Comparison of ENCODE assay signal across 21 cellular contexts in genomic region chr10:80544316-80544953, GRCh38. TPM values are rescaled to one million over a fixed set of nuclear protein-coding genes. Genes with fewer than 3 reads are reported as not detected.
DNase-seq lines count a peak whose midpoint lies in the region; ATAC-seq and TF ChIP-seq lines count a peak whose summit lies in the region.
"Had no signal": no experiment of that assay in that cellular context is flagged by ENCODE, and none has a peak within 500 bp of the region (broad histone marks: within the 10 kb centered on the region; RNA-seq: fewer than 3 reads in every experiment).

No MANE protein-coding gene starts in this region.

- DNase-seq in DMS53 (lab: John Stamatoyannopoulos, UW) (peak; percentile 11), DMS53 treated with DMSO at 0.1 percent for 48 hours (lab: John Stamatoyannopoulos, UW; ENCODE audit: unreplicated experiment) (no peak), endothelial cell (ENCODE audit: low spot score) (no peak), lung (ENCODE audit: low spot score) (peak; percentile 18), osteocyte (ENCODE audit: extremely low spot score, unreplicated experiment) (peak; percentile 68)
- DNase-seq: BE2C; CD4-positive, CD25-positive, alpha-beta regulatory T cell; IMR-90; MM.1S; NCI-H2029; NCI-H446; NCI-H524 treated with DMSO at 0.1 percent for 48 hours; NCI-H82; Right ventricle myocardium superior; RPMI8226 had no signal

- no peak overlapping the region for H3K4me3 ChIP-seq in lung
- H3K4me3 ChIP-seq: SJSA1 had no signal

- 87 to 96% methylated on average over 12 of the region's 12 CpGs for WGBS in lung, 2 donors

- no peaks in the 10 kb centered on the region for H3K36me3 ChIP-seq in lung (ENCODE audit: control insufficient read depth in 2 of 2, insufficient read depth in 2 of 2, low read length in 2 of 2)
- H3K36me3 ChIP-seq: BE2C, SJSA1 had no signal

- no peaks in the 10 kb centered on the region for H3K9me3 ChIP-seq in lung (ENCODE audit: control insufficient read depth in 2 of 2, insufficient read depth in 1 of 2, low read length in 1 of 2)
- H3K9me3 ChIP-seq: BE2C, SJSA1 had no signal

- H3K27ac ChIP-seq in lung (ENCODE audit: low read depth in 1 of 2, low read length in 1 of 2): no peak overlapping the region
- H3K27ac ChIP-seq: 22Rv1, KMS-11, SJSA1 had no signal

- peaks cover 0 to 16% of the 10 kb centered on the region in 2 donors for H3K4me1 ChIP-seq in lung (ENCODE audit: control insufficient read depth in 2 of 2, insufficient read depth in 2 of 2, low read length in 2 of 2)
- H3K4me1 ChIP-seq: BE2C had no signal

- H3K9me3 Mint-ChIP-seq in endothelial cell (ENCODE audit: unreplicated experiment): no peaks in the 10 kb centered on the region
- no peaks in the 10 kb centered on the region for H3K9me3 Mint-ChIP-seq in osteocyte (ENCODE audit: unreplicated experiment)
- H3K9me3 Mint-ChIP-seq: CD4-positive, CD25-positive, alpha-beta regulatory T cell had no signal

- H3K4me3 Mint-ChIP-seq in endothelial cell (ENCODE audit: unreplicated experiment) (peak overlapping the region; percentile 35), osteocyte (ENCODE audit: unreplicated experiment) (no peak overlapping the region)
- H3K4me3 Mint-ChIP-seq: CD4-positive, CD25-positive, alpha-beta regulatory T cell had no signal

- H3K4me1 Mint-ChIP-seq in endothelial cell (ENCODE audit: unreplicated experiment): peaks cover 53% of the 10 kb centered on the region
- H3K4me1 Mint-ChIP-seq in osteocyte (ENCODE audit: unreplicated experiment): peaks cover 2% of the 10 kb centered on the region

- TF ChIP-seq CTCF in endothelial cell (IDR thresholded peaks at IDR 0.05; ENCODE audit: unreplicated experiment) (no peak), lung (IDR thresholded peaks at IDR 0.05; ENCODE audit: control extremely low read depth, extremely low read depth) (no peak), osteocyte (IDR thresholded peaks at IDR 0.05) (no peak)

- ATAC-seq in lung (ENCODE audit: insufficient read depth, low FRiP score) (no peak), GM19351 (IDR thresholded peaks at IDR 0.05; ENCODE audit: unreplicated experiment) (no peak), HG02973 (IDR thresholded peaks at IDR 0.05; ENCODE audit: unreplicated experiment) (no peak), GM18873 (IDR thresholded peaks at IDR 0.05; ENCODE audit: low FRiP score, unreplicated experiment) (no peak)

- H3K27ac Mint-ChIP-seq in endothelial cell (ENCODE audit: unreplicated experiment) (peak overlapping the region; percentile 5), osteocyte (ENCODE audit: unreplicated experiment) (no peak overlapping the region)
- H3K27ac Mint-ChIP-seq: CD4-positive, CD25-positive, alpha-beta regulatory T cell had no signal

- H3K36me3 Mint-ChIP-seq in endothelial cell (ENCODE audit: low read depth, unreplicated experiment) (peaks cover 9% of the 10 kb centered on the region), osteocyte (ENCODE audit: unreplicated experiment) (no peaks in the 10 kb centered on the region)
- H3K36me3 Mint-ChIP-seq: CD4-positive, CD25-positive, alpha-beta regulatory T cell had no signal

- peaks cover 22% of the 10 kb centered on the region for H3K27me3 Mint-ChIP-seq in endothelial cell (ENCODE audit: unreplicated experiment)
- peaks cover 14% of the 10 kb centered on the region for H3K27me3 Mint-ChIP-seq in osteocyte (ENCODE audit: unreplicated experiment)

- H3K27me3 ChIP-seq in lung (ENCODE audit: control insufficient read depth, insufficient read depth): no peaks in the 10 kb centered on the region
- H3K27me3 ChIP-seq: SJSA1 had no signal

RNA-seq across cellular contexts. Expression of gene SH2D4B, which starts 6.7 kb away (rescaled TPM):
- total RNA-seq in endothelial cell (ENCODE audit: unreplicated experiment) (0.23 TPM), lung (under 1 TPM; 0.12 to 0.28 TPM), osteocyte (not detected in 2 replicates)
- under 1 TPM; 0.20 to 0.23 TPM for polyA plus RNA-seq in lung
- total RNA-seq: IMR-90, Right ventricle myocardium superior had no signal
- polyA plus RNA-seq: CD4-positive, CD25-positive, alpha-beta regulatory T cell; IMR-90 had no signal

Comparison
In these comparisons a context has a peak if more than half of its experiments do, and no peak if none do; other contexts are left out.
1. DNase-seq: peak in DMS53 (single experiment), lung (single experiment) and osteocyte (single experiment); none in DMS53 treated with DMSO at 0.1 percent for 48 hours (single experiment) and endothelial cell (single experiment).